Comparison of ENCODE assay signal across 8 cellular contexts in genomic region chr17:74457146-74457819, GRCh38. TPM values are rescaled to one million over a fixed set of nuclear protein-coding genes. Genes with fewer than 3 reads are reported as not detected.
A peak's percentile ranks its signal among the peaks of the same experiment; 100 is the strongest.
DNase-seq lines count a peak whose midpoint lies in the region; ATAC-seq and TF ChIP-seq lines count a peak whose summit lies in the region.

No MANE protein-coding gene starts in this region.

- H3K27ac ChIP-seq in ascending aorta (no peak overlapping the region), smooth muscle cell (ENCODE audit: low read depth) (no peak overlapping the region)

- intact Hi-C loops in ascending aorta (cut with DNase I), result loop anchor here (1.0 to 10.0 kb wide), 4 partner anchors 36 to 812 kb away; partner anchors contain the start of gene SDK2

- ATAC-seq in HG03139 (IDR thresholded peaks at IDR 0.05; ENCODE audit: unreplicated experiment), result no peak

- peak; percentile 97 to 99 (median 99) for TF ChIP-seq CTCF in ascending aorta (IDR thresholded peaks at IDR 0.05)
- peak; percentile 99 for TF ChIP-seq CTCF in smooth muscle cell (IDR thresholded peaks at IDR 0.05; ENCODE audit: borderline replicate concordance, insufficient read depth, poor library complexity, severe bottlenecking)

- H3K9me3 ChIP-seq in ascending aorta, result no peaks in the 10 kb centered on the region
- no peaks in the 10 kb centered on the region for H3K9me3 ChIP-seq in smooth muscle cell (replicated peaks; ENCODE audit: low read depth)

- H3K4me3 ChIP-seq in ascending aorta (no peak overlapping the region), smooth muscle cell (no peak overlapping the region)

- H4K20me1 ChIP-seq in smooth muscle cell (ENCODE audit: low read depth), result no peaks in the 10 kb centered on the region

- H3K36me3 ChIP-seq in ascending aorta (no peaks in the 10 kb centered on the region), smooth muscle cell (ENCODE audit: low read depth) (no peaks in the 10 kb centered on the region)

- H3K4me1 ChIP-seq in ascending aorta (peaks cover 19 to 22% of the 10 kb centered on the region in 2 donors), smooth muscle cell (ENCODE audit: low read depth) (peaks cover 27% of the 10 kb centered on the region)

- H3K27me3 ChIP-seq in ascending aorta (no peaks in the 10 kb centered on the region), smooth muscle cell (ENCODE audit: low read depth) (no peaks in the 10 kb centered on the region)

- H3K9ac ChIP-seq in smooth muscle cell (ENCODE audit: low read depth), result no peak overlapping the region

- H3F3A ChIP-seq in smooth muscle cell (ENCODE audit: low read depth), result no peaks in the 10 kb centered on the region

- WGBS in smooth muscle cell (ENCODE audit: low lambda C conversion rate), result 35% methylated on average over 18 of the region's 18 CpGs

- no peaks in the 10 kb centered on the region for H3K79me2 ChIP-seq in smooth muscle cell (ENCODE audit: low read depth)

- H3K4me2 ChIP-seq in smooth muscle cell, result no peak overlapping the region

- DNase-seq in GDM1 (lab: John Stamatoyannopoulos, UW), result peak; percentile 56
- peak; percentile 78 for DNase-seq in NAMALWA (ENCODE audit: low spot score)
- peak; percentile 37 for DNase-seq in T-helper 22 cell (ENCODE audit: low read depth)
- DNase-seq in ascending aorta (ENCODE audit: low spot score in 2 of 2), result peak in 1 of 2 donors; percentile 90
- DNase-seq in hepatic stellate cell (ENCODE audit: low spot score), result peak; percentile 75
- peak; percentile 26 for DNase-seq in smooth muscle cell (lab: John Stamatoyannopoulos, UW; ENCODE audit: unreplicated experiment)
- DNase-seq in T1000 (lab: John Stamatoyannopoulos, UW), result no peak

- H2AFZ ChIP-seq in smooth muscle cell (ENCODE audit: low read depth), result no peak overlapping the region

RNA-seq across cellular contexts. Expression of gene CD300A, which starts 9.2 kb away (rescaled TPM):
- total RNA-seq in ascending aorta (21.9 TPM), smooth muscle cell (not detected in 2 replicates)
- 0.76 TPM in 1 of 2 replicates, not detected in the other for polyA plus RNA-seq in smooth muscle cell

RNA-seq across cellular contexts. Expression of gene GPRC5C, which starts 25.4 kb away (rescaled TPM):
- total RNA-seq in ascending aorta, result 29.1 TPM
- 57.0 and 64.5 TPM in 2 replicates for total RNA-seq in smooth muscle cell
- polyA plus RNA-seq in smooth muscle cell, result 96.9 and 103 TPM in 2 replicates

Comparison
In these comparisons a context has a peak if more than half of its experiments do, and no peak if none do; other contexts are left out.
1. RNA of gene CD300A, which starts 9.2 kb away (total RNA-seq): 21.9 TPM in ascending aorta (single experiment); not detected in smooth muscle cell; every median in the first group is over 10 times any median in the second.